ENCODE assay signal across 10 cellular contexts in the genomic region with DNA sequence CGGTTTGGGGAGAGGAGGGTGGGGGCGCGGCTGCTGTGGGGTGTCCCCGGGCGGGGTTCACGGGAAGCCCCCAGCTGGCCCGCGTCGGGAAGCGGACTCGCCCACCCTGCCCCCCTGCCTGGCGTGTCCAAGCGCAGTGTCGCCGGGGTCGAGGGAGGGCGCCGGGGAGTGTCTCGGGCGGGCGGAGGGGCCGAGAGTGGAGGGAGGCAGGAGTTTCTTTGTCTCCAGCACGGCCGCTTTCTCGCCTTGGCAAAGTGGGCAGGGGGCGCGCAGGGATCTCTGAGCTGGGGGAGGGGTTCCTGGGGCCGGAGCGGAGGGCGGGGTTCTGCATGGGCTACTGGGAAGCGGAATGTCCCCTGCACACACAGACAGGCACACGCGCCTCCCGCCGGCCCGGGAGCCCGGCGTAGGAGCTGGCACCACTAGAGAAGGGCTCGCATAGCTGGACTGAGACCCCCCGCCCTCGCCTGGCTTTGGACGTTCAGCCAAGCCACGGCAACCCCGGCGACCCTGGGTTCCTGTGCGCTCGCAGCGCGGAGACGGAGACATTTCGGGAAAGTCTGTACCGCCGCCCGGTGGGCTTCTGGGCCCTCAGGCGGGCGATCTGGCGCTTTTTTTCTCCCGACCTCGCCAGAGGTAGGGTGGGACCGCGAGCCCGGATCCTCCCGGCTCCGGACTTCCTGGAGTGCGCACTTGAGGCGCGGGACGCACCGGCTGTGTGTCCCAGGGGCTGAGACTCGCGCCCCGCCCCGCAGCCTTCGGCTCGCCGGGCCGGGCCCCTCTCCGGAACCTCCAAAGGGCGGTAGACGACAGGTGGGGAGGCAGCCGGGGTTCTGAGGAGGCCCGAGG. TPM values are rescaled to one million over a fixed set of nuclear protein-coding genes. Genes with fewer than 3 reads are reported as not detected.
DNase-seq lines count a peak whose midpoint lies in the region; ATAC-seq and TF ChIP-seq lines count a peak whose summit lies in the region.
"Had no signal": no experiment of that assay in that cellular context is flagged by ENCODE, and none has a peak within 500 bp of the region (broad histone marks: within the 10 kb centered on the region; RNA-seq: fewer than 3 reads in every experiment).

No MANE protein-coding gene starts in this region.

- intact Hi-C loops in stomach (cut with DNase I; ENCODE audit: low total_unique reads) (no loop called here), lower lobe of right lung (cut with DNase I) (no loop called here)

- H3K4me1 ChIP-seq in iPS-20b (ENCODE audit: insufficient read depth, low read length) = peaks cover 18% of the 10 kb centered on the region
- H3K4me1 ChIP-seq in stomach = peaks cover 17 to 24% (median 19%) of the 10 kb centered on the region in 4 donors
- H3K4me1 ChIP-seq in lower lobe of right lung = peaks cover 10% of the 10 kb centered on the region

- TF ChIP-seq POLR2A in stomach (IDR thresholded peaks at IDR 0.05) = no peak

- H3K9me3 ChIP-seq in iPS-20b (ENCODE audit: insufficient read depth, low read depth, low read length) = no peaks in the 10 kb centered on the region
- H3K9me3 ChIP-seq in stomach = no peaks in the 10 kb centered on the region
- H3K9me3 ChIP-seq in lower lobe of right lung = no peaks in the 10 kb centered on the region

- no peak overlapping the region for H3K27ac Mint-ChIP-seq in activated naive CD8-positive, alpha-beta T cell treated with anti-CD3 and anti-CD28 coated beads, Interleukin-2, amount 10 ng/mL, durations not matched to agents 7 days and 5 days

- H3K36me3 ChIP-seq in iPS-20b (ENCODE audit: insufficient read depth, low read depth, low read length) (no peaks in the 10 kb centered on the region), stomach (no peaks in the 10 kb centered on the region), lower lobe of right lung (no peaks in the 10 kb centered on the region)

- no peak for ATAC-seq in activated naive CD8-positive, alpha-beta T cell treated with anti-CD3 and anti-CD28 coated beads, Interleukin-2, amount 10 ng/mL, durations not matched to agents 7 days and 5 days (ENCODE audit: low read depth)
- ATAC-seq in lower lobe of right lung = no peak
- no peak for ATAC-seq in GM21786 (IDR thresholded peaks at IDR 0.05; ENCODE audit: unreplicated experiment)
- ATAC-seq: naive thymus-derived CD8-positive, alpha-beta T cell had no signal

- H3K27me3 ChIP-seq in iPS-20b (ENCODE audit: insufficient read depth, low read length) (peaks cover 53% of the 10 kb centered on the region), stomach (peaks cover 12 to 77% (median 51%) of the 10 kb centered on the region in 3 donors), lower lobe of right lung (ENCODE audit: low read depth) (peaks cover 74% of the 10 kb centered on the region)

- no peaks in the 10 kb centered on the region for H3K9me3 Mint-ChIP-seq in activated naive CD8-positive, alpha-beta T cell treated with anti-CD3 and anti-CD28 coated beads, Interleukin-2, amount 10 ng/mL, durations not matched to agents 7 days and 5 days

- no peak overlapping the region for H3K4me3 Mint-ChIP-seq in activated naive CD8-positive, alpha-beta T cell treated with anti-CD3 and anti-CD28 coated beads, Interleukin-2, amount 10 ng/mL, durations not matched to agents 7 days and 5 days

- TF ChIP-seq EP300 in stomach (IDR thresholded peaks at IDR 0.05) = no peak

- POLR2A ChIA-PET in activated naive CD8-positive, alpha-beta T cell treated with anti-CD3 and anti-CD28 coated beads, Interleukin-2, amount 10 ng/mL, durations not matched to agents 7 days and 5 days (lab: Charles Lee) = no interaction called here

- H3K27ac ChIP-seq in iPS-20b (ENCODE audit: low read length) (no peak overlapping the region), stomach (no peak overlapping the region), lower lobe of right lung (no peak overlapping the region)

- peak in 2 of 3 experiments; percentile 74 for DNase-seq in NCI-H1417 (lab: John Stamatoyannopoulos, UW)
- no peak for DNase-seq in NCI-H1417 treated with DMSO at 0.1 percent for 48 hours (lab: John Stamatoyannopoulos, UW)
- peak; percentile 33 for DNase-seq in activated naive CD8-positive, alpha-beta T cell treated with anti-CD3 and anti-CD28 coated beads, Interleukin-2, amount 10 ng/mL, durations not matched to agents 7 days and 5 days
- no peak for DNase-seq in stomach
- DNase-seq in lower lobe of right lung = no peak
- DNase-seq in activated naive CD4-positive, alpha-beta T cell (lab: John Stamatoyannopoulos, UW) = no peak
- DNase-seq: naive thymus-derived CD8-positive, alpha-beta T cell; NCI-H226 had no signal

- peaks cover 9% of the 10 kb centered on the region for H3K4me1 Mint-ChIP-seq in activated naive CD8-positive, alpha-beta T cell treated with anti-CD3 and anti-CD28 coated beads, Interleukin-2, amount 10 ng/mL, durations not matched to agents 7 days and 5 days

- H3K27me3 Mint-ChIP-seq in activated naive CD8-positive, alpha-beta T cell treated with anti-CD3 and anti-CD28 coated beads, Interleukin-2, amount 10 ng/mL, durations not matched to agents 7 days and 5 days = peaks cover 63% of the 10 kb centered on the region

- H3K36me3 Mint-ChIP-seq in activated naive CD8-positive, alpha-beta T cell treated with anti-CD3 and anti-CD28 coated beads, Interleukin-2, amount 10 ng/mL, durations not matched to agents 7 days and 5 days = no peaks in the 10 kb centered on the region

- no peak for TF ChIP-seq CTCF in stomach (IDR thresholded peaks at IDR 0.05)
- no peak for TF ChIP-seq CTCF in lower lobe of right lung (IDR thresholded peaks at IDR 0.05)

- 1 to 3% (median 1%) methylated on average over 17 to 82 of the region's 82 CpGs for WGBS in stomach, 5 donors

- H3K4me3 ChIP-seq in iPS-20b (ENCODE audit: low read length) = peak overlapping the region; percentile 74
- H3K4me3 ChIP-seq in stomach = peak overlapping the region; percentile 24 to 41 (median 36)
- H3K4me3 ChIP-seq in lower lobe of right lung = no peak overlapping the region

- H3K9ac ChIP-seq in iPS-20b (ENCODE audit: low read depth, low read length) = peak overlapping the region; percentile 73; the same call in 1 of the 2 replicates

RNA-seq across cellular contexts. Expression of a gene that starts 0.9 kb away (rescaled TPM):
- not detected for total RNA-seq in activated naive CD8-positive, alpha-beta T cell treated with anti-CD3 and anti-CD28 coated beads, Interleukin-2, amount 10 ng/mL, durations not matched to agents 7 days and 5 days
- total RNA-seq in stomach (1 to 10 TPM in 1 of 5 donors, not detected in 4; 1.1 TPM), lower lobe of right lung (not detected)
- not detected for polyA plus RNA-seq in stomach
- total RNA-seq: naive thymus-derived CD8-positive, alpha-beta T cell had no signal
- polyA plus RNA-seq: naive thymus-derived CD8-positive, alpha-beta T cell had no signal

Comparison
In these comparisons a context has a peak if more than half of its experiments do, and no peak if none do; other contexts are left out.
1. DNase-seq: peak in NCI-H1417 (2 of 3) and activated naive CD8-positive, alpha-beta T cell treated with anti-CD3 and anti-CD28 coated beads, Interleukin-2, amount 10 ng/mL, durations not matched to agents 7 days and 5 days (single experiment); none in NCI-H1417 treated with DMSO at 0.1 percent for 48 hours (single experiment), stomach (single experiment), lower lobe of right lung (single experiment) and activated naive CD4-positive, alpha-beta T cell (0 of 4).